Comparison of ENCODE assay signal across 1 cellular context in genomic region chr4:1053891-1054290, GRCh38. TPM values are rescaled to one million over a fixed set of nuclear protein-coding genes. Genes with fewer than 3 reads are reported as not detected.
"Had no signal": no experiment of that assay in that cellular context is flagged by ENCODE, and none has a peak within 500 bp of the region (broad histone marks: within the 10 kb centered on the region; RNA-seq: fewer than 3 reads in every experiment).

No MANE protein-coding gene starts in this region.

RNA-seq across cellular contexts. Expression of gene RNF212, which starts 59.5 kb away (rescaled TPM):
- total RNA-seq: left ventricle myocardium inferior had no signal
